12 cellular contexts compared by ENCODE assay signal in genomic region chr5:151195622-151196021, GRCh38. TPM values are rescaled to one million over a fixed set of nuclear protein-coding genes. Genes with fewer than 3 reads are reported as not detected.
DNase-seq lines count a peak whose midpoint lies in the region; ATAC-seq and TF ChIP-seq lines count a peak whose summit lies in the region.
"Had no signal": no experiment of that assay in that cellular context is flagged by ENCODE, and none has a peak within 500 bp of the region (broad histone marks: within the 10 kb centered on the region; RNA-seq: fewer than 3 reads in every experiment).

No MANE protein-coding gene starts in this region.

- no peak for TF ChIP-seq POLR2A in ovary (IDR thresholded peaks at IDR 0.05)

- no peaks in the 10 kb centered on the region for H3K27me3 ChIP-seq in ovary

- peaks cover 14% of the 10 kb centered on the region for H3K9me3 Mint-ChIP-seq in stimulated activated naive CD8-positive, alpha-beta T cell treated with anti-CD3 and anti-CD28 coated beads, Interleukin-15, Interleukin-2, amounts not matched to agents 100 ng/mL and 50 ng/mL, for 24 hours

- ATAC-seq in stimulated activated naive CD8-positive, alpha-beta T cell treated with anti-CD3 and anti-CD28 coated beads, Interleukin-15, Interleukin-2, amounts not matched to agents 100 U/mL and 50 U/mL, for 24 hours = no peak
- ATAC-seq in HG02981 (IDR thresholded peaks at IDR 0.05; ENCODE audit: unreplicated experiment) (no peak), HG02623 (IDR thresholded peaks at IDR 0.05; ENCODE audit: unreplicated experiment) (no peak)

- no peak for TF ChIP-seq CTCF in fibroblast of villous mesenchyme (IDR thresholded peaks at IDR 0.05; ENCODE audit: insufficient read depth, low read depth, low read length)
- TF ChIP-seq CTCF in ovary (IDR thresholded peaks at IDR 0.05) = no peak

- peaks cover 81% of the 10 kb centered on the region for H3K36me3 Mint-ChIP-seq in stimulated activated naive CD8-positive, alpha-beta T cell treated with anti-CD3 and anti-CD28 coated beads, Interleukin-15, Interleukin-2, amounts not matched to agents 100 ng/mL and 50 ng/mL, for 24 hours (ENCODE audit: low read depth)

- H3K27ac ChIP-seq in ovary = no peak overlapping the region
- H3K27ac ChIP-seq: VCaP had no signal

- WGBS in ovary, 3 donors = 82 to 85% (median 84%) methylated on average over 5 of the region's 5 CpGs

- no peak for DNase-seq in stimulated activated naive CD8-positive, alpha-beta T cell treated with anti-CD3 and anti-CD28 coated beads, Interleukin-15, Interleukin-2, amounts not matched to agents 100 U/mL and 50 U/mL, for 24 hours
- peak; percentile 59 to 63 for DNase-seq in activated CD4-positive, alpha-beta T cell treated with anti-CD3 and anti-CD28 coated beads, Interleukin-2, amount 50 U/mL, for 4 hours
- DNase-seq in fibroblast of villous mesenchyme (ENCODE audit: low read depth) (peak; percentile 83), ureter (ENCODE audit: low spot score) (peak; percentile 25), ovary (no peak)
- DNase-seq: central memory CD4-positive, alpha-beta T cell; DMS153; NCI-H524 treated with DMSO at 0.1 percent for 48 hours had no signal

- peaks cover 79% of the 10 kb centered on the region for H3K4me1 Mint-ChIP-seq in stimulated activated naive CD8-positive, alpha-beta T cell treated with anti-CD3 and anti-CD28 coated beads, Interleukin-15, Interleukin-2, amounts not matched to agents 100 ng/mL and 50 ng/mL, for 24 hours (ENCODE audit: low read depth)

- H3K4me3 ChIP-seq in fibroblast of villous mesenchyme (ENCODE audit: low read depth, low read length) (no peak overlapping the region), ovary (no peak overlapping the region)

- no peaks in the 10 kb centered on the region for H3K9me3 ChIP-seq in ovary

- intact Hi-C loops in ovary (cut with DNase I) = no loop called here

- TF ChIP-seq EP300 in ovary (IDR thresholded peaks at IDR 0.05) = no peak

- no peaks in the 10 kb centered on the region for H3K27me3 Mint-ChIP-seq in stimulated activated naive CD8-positive, alpha-beta T cell treated with anti-CD3 and anti-CD28 coated beads, Interleukin-15, Interleukin-2, amounts not matched to agents 100 ng/mL and 50 ng/mL, for 24 hours

- no peaks in the 10 kb centered on the region for H3K4me1 ChIP-seq in ovary (ENCODE audit: insufficient read depth)

- peak overlapping the region; percentile 50 for H3K27ac Mint-ChIP-seq in stimulated activated naive CD8-positive, alpha-beta T cell treated with anti-CD3 and anti-CD28 coated beads, Interleukin-15, Interleukin-2, amounts not matched to agents 100 ng/mL and 50 ng/mL, for 24 hours

- H3K36me3 ChIP-seq in ovary = no peaks in the 10 kb centered on the region

- peak overlapping the region; percentile 47 for H3K4me3 Mint-ChIP-seq in stimulated activated naive CD8-positive, alpha-beta T cell treated with anti-CD3 and anti-CD28 coated beads, Interleukin-15, Interleukin-2, amounts not matched to agents 100 ng/mL and 50 ng/mL, for 24 hours

RNA-seq across cellular contexts. Expression of gene CCDC69, which starts 28.3 kb away (rescaled TPM):
- 3.0 and 3.2 TPM in 2 replicates for total RNA-seq in fibroblast of villous mesenchyme
- total RNA-seq in ureter = 53.4 TPM
- 10 to 100 TPM; 22.6 to 60.1 (median 37.3) TPM for total RNA-seq in ovary
- polyA plus RNA-seq in ovary = 100 to 1,000 TPM in 1 of 2 donors, 10 to 100 TPM in 1; 27.8 to 158 TPM

RNA-seq across cellular contexts. Expression of gene ANXA6, which starts 38.0 kb away (rescaled TPM):
- total RNA-seq in fibroblast of villous mesenchyme (501 and 537 TPM in 2 replicates), ureter (123 TPM), ovary (100 to 1,000 TPM; 117 to 346 (median 225) TPM)
- 100 to 1,000 TPM; 183 to 541 TPM for polyA plus RNA-seq in ovary

RNA-seq across cellular contexts. Expression of gene GM2A, which starts 57.4 kb away (rescaled TPM):
- total RNA-seq in fibroblast of villous mesenchyme = 18.7 and 28.1 TPM in 2 replicates
- total RNA-seq in ureter = 60.7 TPM
- total RNA-seq in ovary = 10 to 100 TPM; 14.7 to 38.5 (median 28.6) TPM
- polyA plus RNA-seq in ovary = 10 to 100 TPM; 18.5 to 52.8 TPM

Comparison
In these comparisons a context has a peak if more than half of its experiments do, and no peak if none do; other contexts are left out.
1. DNase-seq: peak in activated CD4-positive, alpha-beta T cell treated with anti-CD3 and anti-CD28 coated beads, Interleukin-2, amount 50 U/mL, for 4 hours (2 of 2), fibroblast of villous mesenchyme (single experiment) and ureter (single experiment); none in stimulated activated naive CD8-positive, alpha-beta T cell treated with anti-CD3 and anti-CD28 coated beads, Interleukin-15, Interleukin-2, amounts not matched to agents 100 U/mL and 50 U/mL, for 24 hours (single experiment) and ovary (0 of 5).